In genomic region chr14:103846008-103846568, GRCh38 we compare ENCODE assay signal across 8 cellular contexts. TPM values are rescaled to one million over a fixed set of nuclear protein-coding genes. Genes with fewer than 3 reads are reported as not detected.
DNase-seq lines count a peak whose midpoint lies in the region; ATAC-seq and TF ChIP-seq lines count a peak whose summit lies in the region.

No MANE protein-coding gene starts in this region.

- H3K36me3 Mint-ChIP-seq in effector memory CD8-positive, alpha-beta T cell (ENCODE audit: insufficient read depth) = peaks cover 9% of the 10 kb centered on the region
- H3K36me3 Mint-ChIP-seq in neural progenitor cell = no peaks in the 10 kb centered on the region

- H3K36me3 ChIP-seq in BLaER1 (no peaks in the 10 kb centered on the region), Loucy (ENCODE audit: insufficient read depth, low read length) (no peaks in the 10 kb centered on the region), neural progenitor cell (no peaks in the 10 kb centered on the region)

- peak overlapping the region; percentile 73 to 78 for H3K4me3 Mint-ChIP-seq in effector memory CD8-positive, alpha-beta T cell
- H3K4me3 Mint-ChIP-seq in neural progenitor cell = peak overlapping the region; percentile 89

- H3K4me2 ChIP-seq in BLaER1 = peak overlapping the region; percentile 99
- H3K4me2 ChIP-seq in Loucy (ENCODE audit: low read depth, low read length, poor library complexity, severe bottlenecking) = peak overlapping the region; percentile 97
- H3K4me2 ChIP-seq in neural progenitor cell = peak overlapping the region; percentile 99

- no peaks in the 10 kb centered on the region for H3F3A ChIP-seq in Loucy (ENCODE audit: low read depth)
- peaks cover 24% of the 10 kb centered on the region for H3F3A ChIP-seq in neural progenitor cell (ENCODE audit: low read depth)

- no peaks in the 10 kb centered on the region for H3K27me3 Mint-ChIP-seq in effector memory CD8-positive, alpha-beta T cell
- peaks cover 32% of the 10 kb centered on the region for H3K27me3 Mint-ChIP-seq in neural progenitor cell (ENCODE audit: insufficient read depth, low read depth)

- H2AFZ ChIP-seq in Loucy (ENCODE audit: low read length) (peak overlapping the region; percentile 39; the same call in 1 of the 2 replicates), neural progenitor cell (replicated peaks) (peak overlapping the region; percentile 51)

- no peak for TF ChIP-seq CTCF in Loucy (conservative IDR thresholded peaks at IDR 0.05; ENCODE audit: low read length)
- TF ChIP-seq CTCF in neural progenitor cell (IDR thresholded peaks at IDR 0.05) = no peak

- H3K9me3 ChIP-seq in BLaER1 = no peaks in the 10 kb centered on the region
- H3K9me3 ChIP-seq in Loucy (ENCODE audit: insufficient read depth, low read depth, low read length) = no peaks in the 10 kb centered on the region
- H3K9me3 ChIP-seq in neural progenitor cell (ENCODE audit: low read depth) = no peaks in the 10 kb centered on the region

- peaks cover 38% of the 10 kb centered on the region for H4K20me1 ChIP-seq in BLaER1
- peaks cover 11% of the 10 kb centered on the region for H4K20me1 ChIP-seq in Loucy (ENCODE audit: insufficient read depth, low read length, poor library complexity, severe bottlenecking)
- H4K20me1 ChIP-seq in neural progenitor cell (ENCODE audit: low read depth) = peaks cover 15% of the 10 kb centered on the region

- H3K9me2 ChIP-seq in Loucy (replicated peaks; ENCODE audit: low read depth, low read length) = no peaks in the 10 kb centered on the region

- H3K4me1 Mint-ChIP-seq in effector memory CD8-positive, alpha-beta T cell (ENCODE audit: low read depth in 2 of 2) = peaks cover 3 to 16% of the 10 kb centered on the region in 2 donors
- H3K4me1 Mint-ChIP-seq in neural progenitor cell = peaks cover 14% of the 10 kb centered on the region

- peaks cover 18% of the 10 kb centered on the region for H3K4me1 ChIP-seq in BLaER1
- H3K4me1 ChIP-seq in Loucy (ENCODE audit: insufficient read depth, low read length, poor library complexity, severe bottlenecking) = peaks cover 16% of the 10 kb centered on the region
- peaks cover 6% of the 10 kb centered on the region for H3K4me1 ChIP-seq in neural progenitor cell

- H3K27ac ChIP-seq in BLaER1 (no peak overlapping the region), neural progenitor cell (no peak overlapping the region)

- H3K9me3 Mint-ChIP-seq in effector memory CD8-positive, alpha-beta T cell = no peaks in the 10 kb centered on the region
- H3K9me3 Mint-ChIP-seq in neural progenitor cell = no peaks in the 10 kb centered on the region

- DNase-seq in effector memory CD8-positive, alpha-beta T cell = no peak
- DNase-seq in neural progenitor cell (ENCODE audit: low spot score) (no peak), SKM-1 (lab: John Stamatoyannopoulos, UW; ENCODE audit: unreplicated experiment) (no peak), NCI-H345 treated with DMSO at 0.1 percent for 48 hours (lab: John Stamatoyannopoulos, UW; ENCODE audit: unreplicated experiment) (no peak)

- H3K9ac ChIP-seq in BLaER1 (no peak overlapping the region), Loucy (ENCODE audit: low read depth, low read length, poor library complexity, severe bottlenecking) (peak overlapping the region; percentile 66), neural progenitor cell (no peak overlapping the region)

- H3K79me2 ChIP-seq in Loucy (ENCODE audit: insufficient read depth, low read length) (peaks cover 14% of the 10 kb centered on the region; the same call in 1 of the 2 replicates), neural progenitor cell (ENCODE audit: low read depth) (no peaks in the 10 kb centered on the region)

- peak overlapping the region in 1 of 2 donors; percentile 71 for H3K27ac Mint-ChIP-seq in effector memory CD8-positive, alpha-beta T cell
- H3K27ac Mint-ChIP-seq in neural progenitor cell = no peak overlapping the region

- H3K27me3 ChIP-seq in BLaER1 (peaks cover 19% of the 10 kb centered on the region), Loucy (ENCODE audit: insufficient read depth, low read length, poor library complexity, severe bottlenecking) (no peaks in the 10 kb centered on the region), neural progenitor cell (peaks cover 52% of the 10 kb centered on the region)

- peak overlapping the region; percentile 87 for H3K4me3 ChIP-seq in BLaER1
- H3K4me3 ChIP-seq in Loucy (ENCODE audit: low read length, poor library complexity, severe bottlenecking) = peak overlapping the region; percentile 78
- H3K4me3 ChIP-seq in neural progenitor cell = peak overlapping the region; percentile 74

- ATAC-seq in effector memory CD8-positive, alpha-beta T cell (replicated peaks) = no peak
- no peak for ATAC-seq in GM19035 (IDR thresholded peaks at IDR 0.05; ENCODE audit: unreplicated experiment)
- no peak for ATAC-seq in HG02870 (IDR thresholded peaks at IDR 0.05; ENCODE audit: unreplicated experiment)

RNA-seq across cellular contexts. Expression of gene PPP1R13B, which starts 1.3 kb away (rescaled TPM):
- total RNA-seq in neural progenitor cell (ENCODE audit: low replicate concordance) = 2.4 and 2.5 TPM in 2 replicates
